ENCODE assay signal across 12 cellular contexts in the genomic region with DNA sequence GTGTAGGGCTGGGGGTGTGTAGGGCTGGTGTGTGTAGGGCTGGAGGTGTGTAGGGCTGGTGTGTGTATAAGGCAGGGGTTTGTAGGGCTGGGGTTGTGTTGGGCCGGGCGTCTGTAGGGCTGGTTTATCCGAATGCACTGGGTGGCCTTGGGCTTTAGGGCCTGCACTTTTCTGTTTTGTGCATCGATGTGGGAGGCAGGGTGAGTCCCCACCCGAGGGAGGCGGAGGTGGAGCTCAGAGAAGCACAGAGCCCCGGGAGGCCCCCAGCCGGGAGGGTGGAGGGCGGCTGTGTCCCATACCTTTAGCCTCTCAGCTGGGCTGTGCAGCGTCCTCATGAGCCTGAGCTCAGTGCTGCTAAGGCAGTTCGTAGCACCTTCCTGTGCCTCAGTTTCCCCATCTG.
"Had no signal": no experiment of that assay in that cellular context is flagged by ENCODE, and none has a peak within 500 bp of the region (broad histone marks: within the 10 kb centered on the region; RNA-seq: fewer than 3 reads in every experiment).

No MANE protein-coding gene starts in this region.

- DNase-seq: activated CD4-positive, alpha-beta T cell treated with anti-CD3 and anti-CD28 coated beads, Interleukin-2, amount 50 U/mL, for 4 hours; activated gamma-delta T cell; activated T-cell treated with anti-CD3 and anti-CD28 coated beads, Interleukin-2, amount 50 U/mL, for 48 hours; immature natural killer cell; left cardiac atrium; natural killer cell; nucleus accumbens; stimulated activated CD4-positive, alpha-beta T cell treated with anti-CD3 and anti-CD28 coated beads, Interleukin-4, amount 100 ng/mL, for 4 hours; trophoblast cell had no signal

- H3K4me1 ChIP-seq: psoas muscle had no signal

- H3K36me3 ChIP-seq: breast epithelium had no signal

- H3K27me3 ChIP-seq: breast epithelium had no signal

- H3K27ac ChIP-seq: psoas muscle had no signal

- H3K9me3 ChIP-seq: breast epithelium, psoas muscle had no signal

- ATAC-seq: activated CD4-positive, CD25-positive, alpha-beta regulatory T cell treated with anti-CD3 and anti-CD28 coated beads, Interleukin-2, amount 50 U/mL, for 24 hours; left cardiac atrium; natural killer cell; psoas muscle had no signal

- H3K4me3 ChIP-seq: breast epithelium, psoas muscle had no signal
